Comparison of ENCODE assay signal across 18 cellular contexts in genomic region chr12:111519083-111519482, GRCh38.
DNase-seq lines count a peak whose midpoint lies in the region; ATAC-seq and TF ChIP-seq lines count a peak whose summit lies in the region.
"Had no signal": no experiment of that assay in that cellular context is flagged by ENCODE, and none has a peak within 500 bp of the region (broad histone marks: within the 10 kb centered on the region; RNA-seq: fewer than 3 reads in every experiment).

No MANE protein-coding gene starts in this region.

- peaks cover 3% of the 10 kb centered on the region; the same call in 1 of the 2 replicates for H3K79me2 ChIP-seq in PC-9 (ENCODE audit: low read depth)

- H3K4me3 ChIP-seq in right atrium auricular region (no peak overlapping the region), heart left ventricle (no peak overlapping the region), PC-9 (no peak overlapping the region)
- H3K4me3 ChIP-seq: BLaER1, GM23338 had no signal

- no peaks in the 10 kb centered on the region for H3K9me2 ChIP-seq in PC-9 (ENCODE audit: insufficient read depth)

- no peak overlapping the region for H3K4me2 ChIP-seq in PC-9
- H3K4me2 ChIP-seq: BLaER1, GM23338 had no signal

- H3F3A ChIP-seq in PC-9 (ENCODE audit: insufficient read depth, low read depth) = peaks cover 54% of the 10 kb centered on the region

- ATAC-seq in Right ventricle myocardium superior (ENCODE audit: poor library complexity) = peak; percentile 89
- ATAC-seq in heart left ventricle = peak; percentile 55 to 76 (median 66)
- ATAC-seq in left ventricle myocardium superior = peak; percentile 95
- ATAC-seq: GM23338, HCT116 had no signal

- H3K9me3 ChIP-seq in right atrium auricular region (no peaks in the 10 kb centered on the region), heart left ventricle (no peaks in the 10 kb centered on the region), PC-9 (ENCODE audit: insufficient read depth, low read depth) (no peaks in the 10 kb centered on the region)
- H3K9me3 ChIP-seq: BLaER1 had no signal

- H3K27ac ChIP-seq in right atrium auricular region (no peak overlapping the region), heart left ventricle (no peak overlapping the region), PC-9 (no peak overlapping the region)
- H3K27ac ChIP-seq: BLaER1, HL-60 had no signal

- H3K4me1 ChIP-seq in right atrium auricular region (no peaks in the 10 kb centered on the region), heart left ventricle (no peaks in the 10 kb centered on the region), PC-9 (replicated peaks; ENCODE audit: insufficient read depth) (no peaks in the 10 kb centered on the region)
- H3K4me1 ChIP-seq: BLaER1 had no signal

- no peak for DNase-seq in Right ventricle myocardium superior
- DNase-seq in right atrium auricular region (ENCODE audit: low spot score) = no peak
- peak in 1 of 5 donors; percentile 26 for DNase-seq in heart left ventricle
- DNase-seq in left ventricle myocardium superior = no peak
- no peak for DNase-seq in NCI-H2081 (lab: John Stamatoyannopoulos, UW)
- DNase-seq in globus pallidus (ENCODE audit: low spot score) = no peak
- no peak for DNase-seq in PC-9
- DNase-seq: 8988T; CD4-positive, alpha-beta memory T cell; DMS153; DMS79; GF-D8; H7; HFFc6 had no signal

- no peak for TF ChIP-seq POLR2A in heart left ventricle (IDR thresholded peaks at IDR 0.05)

- peaks cover 73% of the 10 kb centered on the region for H3K36me3 ChIP-seq in right atrium auricular region
- peaks cover 0 to 100% (median 99%) of the 10 kb centered on the region in 9 donors for H3K36me3 ChIP-seq in heart left ventricle
- H3K36me3 ChIP-seq in PC-9 (ENCODE audit: low read depth) = peaks cover 60% of the 10 kb centered on the region

- H2AFZ ChIP-seq in PC-9 = no peak overlapping the region
- H2AFZ ChIP-seq: GM23338 had no signal

- no TSS peak for BruUV-seq in PC-9 (replicated peaks; lab: Mats Ljungman, UMichigan)

- TF ChIP-seq CTCF in right atrium auricular region (IDR thresholded peaks at IDR 0.05) (no peak), heart left ventricle (IDR thresholded peaks at IDR 0.05) (no peak), PC-9 (conservative IDR thresholded peaks at IDR 0.05) (no peak)

- H3K27me3 ChIP-seq in right atrium auricular region = no peaks in the 10 kb centered on the region
- no peaks in the 10 kb centered on the region for H3K27me3 ChIP-seq in heart left ventricle
- H3K27me3 ChIP-seq in PC-9 (ENCODE audit: insufficient read depth, low read depth) = no peaks in the 10 kb centered on the region
- H3K27me3 ChIP-seq: BLaER1 had no signal

- POLR2A ChIA-PET in PC-9 (lab: Charles Lee; ENCODE audit: unreplicated experiment) = no interaction called here

- CTCF ChIA-PET in PC-9 (lab: Charles Lee) = no interaction called here

- H4K20me1 ChIP-seq in PC-9 (ENCODE audit: insufficient read depth) = peaks cover 43% of the 10 kb centered on the region
- H4K20me1 ChIP-seq: BLaER1 had no signal

- intact Hi-C loops in Right ventricle myocardium superior (cut with DNase I) (no loop called here), heart left ventricle (cut with DNase I) (no loop called here), left ventricle myocardium superior (cut with micrococcal nuclease) (no loop called here), PC-9 (cut with micrococcal nuclease; ENCODE audit: unreplicated experiment) (no loop called here)
